In genomic region chr22:37137903-37138665, GRCh38 we compare ENCODE assay signal across 18 cellular contexts. TPM values are rescaled to one million over a fixed set of nuclear protein-coding genes. Genes with fewer than 3 reads are reported as not detected.
A peak's percentile ranks its signal among the peaks of the same experiment; 100 is the strongest.
DNase-seq lines count a peak whose midpoint lies in the region; ATAC-seq and TF ChIP-seq lines count a peak whose summit lies in the region.
"Had no signal": no experiment of that assay in that cellular context is flagged by ENCODE, and none has a peak within 500 bp of the region (broad histone marks: within the 10 kb centered on the region; RNA-seq: fewer than 3 reads in every experiment).

No MANE protein-coding gene starts in this region.

- peaks cover 70% of the 10 kb centered on the region for H3K36me3 ChIP-seq in CD8-positive, alpha-beta memory T cell (ENCODE audit: insufficient read depth, low read length)
- H3K36me3 ChIP-seq in mesendoderm (ENCODE audit: control insufficient read depth, insufficient read depth, low read length), result no peaks in the 10 kb centered on the region

- no peak overlapping the region for H3K4ac ChIP-seq in mesendoderm (ENCODE audit: low read depth, low read length)

- H3K4me3 ChIP-seq in CD8-positive, alpha-beta memory T cell (ENCODE audit: low read length), result no peak overlapping the region
- H3K4me3 ChIP-seq in mesendoderm (ENCODE audit: low read length), result no peak overlapping the region
- H3K4me3 ChIP-seq: mucosa of descending colon had no signal

- CTCF ChIA-PET in CD4-positive, alpha-beta T cell (lab: Charles Lee), result no interaction called here
- CTCF ChIA-PET in CD8-positive, alpha-beta memory T cell (lab: Charles Lee), result no interaction called here

- no peaks in the 10 kb centered on the region for H3K9me3 ChIP-seq in CD4-positive, alpha-beta T cell (ENCODE audit: control insufficient read depth, low read length)
- no peaks in the 10 kb centered on the region for H3K9me3 ChIP-seq in CD8-positive, alpha-beta memory T cell (ENCODE audit: low read length)
- H3K9me3 ChIP-seq: mucosa of descending colon had no signal

- no peaks in the 10 kb centered on the region for H3K9me3 Mint-ChIP-seq in CD4-positive, alpha-beta T cell
- no peaks in the 10 kb centered on the region for H3K9me3 Mint-ChIP-seq in CD8-positive, alpha-beta memory T cell
- H3K9me3 Mint-ChIP-seq in activated T-helper 2 cell treated with anti-CD3 and anti-CD28 coated beads, Interferon-gamma antibody, Interleukin-2, Interleukin-4, amounts not matched to agents 10 μg/mL and 5 μg/mL and 100 μg/mL, durations not matched to agents 14 hours and 24 hours and 36 hours, result no peaks in the 10 kb centered on the region
- H3K9me3 Mint-ChIP-seq: IgD-negative memory B cell had no signal

- no peaks in the 10 kb centered on the region for H3K79me1 ChIP-seq in mesendoderm (ENCODE audit: low read length)

- TF ChIP-seq CTCF in CD4-positive, alpha-beta T cell (IDR thresholded peaks at IDR 0.05), result no peak

- ATAC-seq in CD4-positive, alpha-beta T cell (ENCODE audit: poor library complexity), result no peak
- ATAC-seq in HG03442 (IDR thresholded peaks at IDR 0.05; ENCODE audit: unreplicated experiment), result no peak

- H2AK5ac ChIP-seq in mesendoderm (ENCODE audit: low read length), result no peak overlapping the region

- no peak overlapping the region for H3K27ac ChIP-seq in CD4-positive, alpha-beta T cell (ENCODE audit: low read depth, low read length)
- no peak overlapping the region for H3K27ac ChIP-seq in CD8-positive, alpha-beta memory T cell (ENCODE audit: low read depth, low read length)
- no peak overlapping the region for H3K27ac ChIP-seq in mesendoderm (ENCODE audit: low read depth, low read length)
- H3K27ac ChIP-seq: parathyroid adenoma had no signal

- H2BK120ac ChIP-seq in mesendoderm (ENCODE audit: low read depth, low read length), result no peak overlapping the region

- H3K4me1 ChIP-seq in CD8-positive, alpha-beta memory T cell (ENCODE audit: insufficient read depth, low read length), result peaks cover 8% of the 10 kb centered on the region
- no peaks in the 10 kb centered on the region for H3K4me1 ChIP-seq in mesendoderm (ENCODE audit: control insufficient read depth, low read depth, low read length)
- H3K4me1 ChIP-seq: parathyroid adenoma had no signal

- H4K8ac ChIP-seq in mesendoderm (ENCODE audit: low read depth, low read length), result no peak overlapping the region

- no peak overlapping the region for H3K23ac ChIP-seq in mesendoderm (ENCODE audit: low read length)

- H3K27ac Mint-ChIP-seq in CD4-positive, alpha-beta T cell, result peak overlapping the region; percentile 45
- peak overlapping the region; percentile 75 to 95 (median 91) for H3K27ac Mint-ChIP-seq in CD8-positive, alpha-beta memory T cell
- peak overlapping the region; percentile 97 for H3K27ac Mint-ChIP-seq in activated T-helper 2 cell treated with anti-CD3 and anti-CD28 coated beads, Interferon-gamma antibody, Interleukin-2, Interleukin-4, amounts not matched to agents 10 μg/mL and 5 μg/mL and 100 μg/mL, durations not matched to agents 14 hours and 24 hours and 36 hours

- H4K5ac ChIP-seq in mesendoderm (ENCODE audit: low read length), result no peak overlapping the region

- no peaks in the 10 kb centered on the region for H3K27me3 Mint-ChIP-seq in CD4-positive, alpha-beta T cell
- H3K27me3 Mint-ChIP-seq in CD8-positive, alpha-beta memory T cell, result no peaks in the 10 kb centered on the region
- H3K27me3 Mint-ChIP-seq in activated T-helper 2 cell treated with anti-CD3 and anti-CD28 coated beads, Interferon-gamma antibody, Interleukin-2, Interleukin-4, amounts not matched to agents 10 μg/mL and 5 μg/mL and 100 μg/mL, durations not matched to agents 14 hours and 24 hours and 36 hours (ENCODE audit: low read depth), result no peaks in the 10 kb centered on the region
- H3K27me3 Mint-ChIP-seq: B cell, IgD-negative memory B cell had no signal

- no peaks in the 10 kb centered on the region for H3K27me3 ChIP-seq in CD4-positive, alpha-beta T cell (ENCODE audit: control insufficient read depth, insufficient read depth, low read length)
- H3K27me3 ChIP-seq in CD8-positive, alpha-beta memory T cell (ENCODE audit: insufficient read depth, low read length, poor library complexity, severe bottlenecking), result no peaks in the 10 kb centered on the region
- H3K27me3 ChIP-seq in mesendoderm (ENCODE audit: insufficient read depth, low read length, poor library complexity), result no peaks in the 10 kb centered on the region

- H3K4me2 ChIP-seq in mesendoderm (ENCODE audit: low read length), result no peak overlapping the region

- H3K9ac ChIP-seq in mesendoderm (ENCODE audit: low read length), result no peak overlapping the region
- H3K9ac ChIP-seq: parathyroid adenoma had no signal

- H3K18ac ChIP-seq in mesendoderm (ENCODE audit: low read length), result no peak overlapping the region

- no peak for DNase-seq in CD4-positive, alpha-beta T cell
- DNase-seq in CD8-positive, alpha-beta memory T cell, result no peak
- no peak for DNase-seq in activated T-helper 2 cell treated with anti-CD3 and anti-CD28 coated beads, Interferon-gamma antibody, Interleukin-2, Interleukin-4, amounts not matched to agents 10 μg/mL and 5 μg/mL and 100 μg/mL, durations not matched to agents 14 hours and 24 hours and 36 hours (ENCODE audit: low spot score)
- no peak for DNase-seq in mesendoderm
- no peak for DNase-seq in NCI-H82 treated with DMSO at 0.1 percent for 48 hours (lab: John Stamatoyannopoulos, UW; ENCODE audit: unreplicated experiment)
- DNase-seq in posterior vena cava (ENCODE audit: low spot score), result no peak
- DNase-seq: DMS53, left colon, mucosa of descending colon, NCI-H1048, NCI-H2107, NCI-H774, small intestine had no signal

- H3K36me3 Mint-ChIP-seq in CD4-positive, alpha-beta T cell (ENCODE audit: low read depth), result peaks cover 71% of the 10 kb centered on the region
- peaks cover 3 to 95% (median 18%) of the 10 kb centered on the region in 3 donors for H3K36me3 Mint-ChIP-seq in CD8-positive, alpha-beta memory T cell
- H3K36me3 Mint-ChIP-seq in activated T-helper 2 cell treated with anti-CD3 and anti-CD28 coated beads, Interferon-gamma antibody, Interleukin-2, Interleukin-4, amounts not matched to agents 10 μg/mL and 5 μg/mL and 100 μg/mL, durations not matched to agents 14 hours and 24 hours and 36 hours (ENCODE audit: low read depth), result peaks cover 94% of the 10 kb centered on the region
- H3K36me3 Mint-ChIP-seq: IgD-negative memory B cell had no signal

- peak overlapping the region; percentile 5 for H3K56ac ChIP-seq in mesendoderm (ENCODE audit: low read length)

- H2BK15ac ChIP-seq in mesendoderm (replicated peaks; ENCODE audit: low read depth), result no peak overlapping the region

- H3K4me1 Mint-ChIP-seq in CD4-positive, alpha-beta T cell (ENCODE audit: low read depth), result no peaks in the 10 kb centered on the region
- peaks cover 19 to 41% (median 27%) of the 10 kb centered on the region in 3 donors for H3K4me1 Mint-ChIP-seq in CD8-positive, alpha-beta memory T cell
- peaks cover 39% of the 10 kb centered on the region for H3K4me1 Mint-ChIP-seq in activated T-helper 2 cell treated with anti-CD3 and anti-CD28 coated beads, Interferon-gamma antibody, Interleukin-2, Interleukin-4, amounts not matched to agents 10 μg/mL and 5 μg/mL and 100 μg/mL, durations not matched to agents 14 hours and 24 hours and 36 hours (ENCODE audit: low read depth)

- POLR2A ChIA-PET in CD4-positive, alpha-beta T cell (lab: Charles Lee), result no interaction called here
- POLR2A ChIA-PET in CD8-positive, alpha-beta memory T cell (lab: Charles Lee), result interaction anchor here (1.1 kb wide), 1 partner anchor 12 kb away, joined by 3 read pairs; the partner anchor contains the start of gene IL2RB

- no peak overlapping the region for H2BK5ac ChIP-seq in mesendoderm (ENCODE audit: low read length)

- intact Hi-C loops in CD4-positive, alpha-beta T cell (cut with DNase I, micrococcal nuclease), result no loop called here
- intact Hi-C loops in activated T-helper 2 cell treated with anti-CD3 and anti-CD28 coated beads, Interferon-gamma antibody, Interleukin-2, Interleukin-4, amounts not matched to agents 10 μg/mL and 5 μg/mL and 100 μg/mL, durations not matched to agents 14 hours and 24 hours and 36 hours (cut with micrococcal nuclease), result loop anchor here (1.0 to 2.0 kb wide), 3 partner anchors 15 to 59 kb away; no protein-coding TSS in a partner anchor
- intact Hi-C loops in posterior vena cava (cut with DNase I), result no loop called here

- no peak overlapping the region for H3K4me3 Mint-ChIP-seq in CD4-positive, alpha-beta T cell
- H3K4me3 Mint-ChIP-seq in CD8-positive, alpha-beta memory T cell, result peak overlapping the region in 2 of 7 donors; percentile 34 to 36
- peak overlapping the region; percentile 27 for H3K4me3 Mint-ChIP-seq in activated T-helper 2 cell treated with anti-CD3 and anti-CD28 coated beads, Interferon-gamma antibody, Interleukin-2, Interleukin-4, amounts not matched to agents 10 μg/mL and 5 μg/mL and 100 μg/mL, durations not matched to agents 14 hours and 24 hours and 36 hours (ENCODE audit: low read depth)
- H3K4me3 Mint-ChIP-seq: B cell had no signal

- no CpG with 5 or more reads among the region's 6 CpGs for WGBS in mesendoderm (ENCODE audit: extremely low coverage, insufficient coverage, low lambda C conversion rate)

- no peaks in the 10 kb centered on the region for H3K79me2 ChIP-seq in mesendoderm (ENCODE audit: control insufficient read depth, insufficient read depth, low read length)
- H3K79me2 ChIP-seq: parathyroid adenoma had no signal

RNA-seq across cellular contexts. Expression of gene IL2RB, which starts 11.6 kb away (rescaled TPM):
- total RNA-seq in CD4-positive, alpha-beta T cell, result 10 to 100 TPM; 47.5 to 49.6 TPM
- total RNA-seq in CD8-positive, alpha-beta memory T cell, result 100 to 1,000 TPM; 238 to 243 TPM
- polyA plus RNA-seq in CD8-positive, alpha-beta memory T cell, result 459 TPM
- 404 and 410 TPM in 2 replicates for total RNA-seq in activated T-helper 2 cell treated with anti-CD3 and anti-CD28 coated beads, Interferon-gamma antibody, Interleukin-2, Interleukin-4, amounts not matched to agents 10 μg/mL and 5 μg/mL and 100 μg/mL, durations not matched to agents 14 hours and 24 hours and 36 hours
- polyA plus RNA-seq in mesendoderm (2013, experiment 1 of 2), result 1.2 TPM
- polyA plus RNA-seq in mesendoderm (2013, experiment 2 of 2), result 1.2 TPM
- total RNA-seq in posterior vena cava, result 1 to 10 TPM; 1.2 to 1.3 TPM

RNA-seq across cellular contexts. Expression of gene TMPRSS6, which starts 28.6 kb away (rescaled TPM):
- under 1 TPM; 0.19 to 0.39 TPM for total RNA-seq in CD4-positive, alpha-beta T cell
- under 1 TPM; 0.42 to 0.68 TPM for total RNA-seq in CD8-positive, alpha-beta memory T cell
- 0.16 TPM for polyA plus RNA-seq in CD8-positive, alpha-beta memory T cell
- 9.2 and 10.2 TPM in 2 replicates for total RNA-seq in activated T-helper 2 cell treated with anti-CD3 and anti-CD28 coated beads, Interferon-gamma antibody, Interleukin-2, Interleukin-4, amounts not matched to agents 10 μg/mL and 5 μg/mL and 100 μg/mL, durations not matched to agents 14 hours and 24 hours and 36 hours
- 0.03 TPM for polyA plus RNA-seq in mesendoderm (2013, experiment 1 of 2)
- not detected for polyA plus RNA-seq in mesendoderm (2013, experiment 2 of 2)
- not detected for total RNA-seq in posterior vena cava
- total RNA-seq: B cell, cardiac septum had no signal
- polyA plus RNA-seq: IgD-negative memory B cell had no signal

RNA-seq across cellular contexts. Expression of gene C1QTNF6, which starts 50.0 kb away (rescaled TPM):
- total RNA-seq in CD4-positive, alpha-beta T cell, result 10 to 100 TPM; 11.9 to 12.1 TPM
- 1 to 10 TPM; 3.6 to 4.3 TPM for total RNA-seq in CD8-positive, alpha-beta memory T cell
- 1.8 TPM for polyA plus RNA-seq in CD8-positive, alpha-beta memory T cell
- total RNA-seq in activated T-helper 2 cell treated with anti-CD3 and anti-CD28 coated beads, Interferon-gamma antibody, Interleukin-2, Interleukin-4, amounts not matched to agents 10 μg/mL and 5 μg/mL and 100 μg/mL, durations not matched to agents 14 hours and 24 hours and 36 hours, result 7.5 and 7.7 TPM in 2 replicates
- polyA plus RNA-seq in mesendoderm (2013, experiment 1 of 2), result 1.8 TPM
- 2.5 TPM for polyA plus RNA-seq in mesendoderm (2013, experiment 2 of 2)
- total RNA-seq in posterior vena cava, result 1 to 10 TPM; 1.8 to 6.3 TPM

Comparison
In these comparisons a context has a peak if more than half of its experiments do, and no peak if none do; other contexts are left out.
1. H3K27ac Mint-ChIP-seq: peak in every context shown above with its lines; median percentile 97 in activated T-helper 2 cell treated with anti-CD3 and anti-CD28 coated beads, Interferon-gamma antibody, Interleukin-2, Interleukin-4, amounts not matched to agents 10 μg/mL and 5 μg/mL and 100 μg/mL, durations not matched to agents 14 hours and 24 hours and 36 hours; 91 in CD8-positive, alpha-beta memory T cell; 45 in CD4-positive, alpha-beta T cell.
2. RNA of gene IL2RB, which starts 11.6 kb away (total RNA-seq): 404 to 410 TPM in activated T-helper 2 cell treated with anti-CD3 and anti-CD28 coated beads, Interferon-gamma antibody, Interleukin-2, Interleukin-4, amounts not matched to agents 10 μg/mL and 5 μg/mL and 100 μg/mL, durations not matched to agents 14 hours and 24 hours and 36 hours, 238 to 243 TPM in CD8-positive, alpha-beta memory T cell and 47.5 to 49.6 TPM in CD4-positive, alpha-beta T cell; 1.2 to 1.3 TPM in posterior vena cava; every median in the first group is over 10 times any median in the second.